ENCODE assay signal across 1 cellular context in the genomic region with DNA sequence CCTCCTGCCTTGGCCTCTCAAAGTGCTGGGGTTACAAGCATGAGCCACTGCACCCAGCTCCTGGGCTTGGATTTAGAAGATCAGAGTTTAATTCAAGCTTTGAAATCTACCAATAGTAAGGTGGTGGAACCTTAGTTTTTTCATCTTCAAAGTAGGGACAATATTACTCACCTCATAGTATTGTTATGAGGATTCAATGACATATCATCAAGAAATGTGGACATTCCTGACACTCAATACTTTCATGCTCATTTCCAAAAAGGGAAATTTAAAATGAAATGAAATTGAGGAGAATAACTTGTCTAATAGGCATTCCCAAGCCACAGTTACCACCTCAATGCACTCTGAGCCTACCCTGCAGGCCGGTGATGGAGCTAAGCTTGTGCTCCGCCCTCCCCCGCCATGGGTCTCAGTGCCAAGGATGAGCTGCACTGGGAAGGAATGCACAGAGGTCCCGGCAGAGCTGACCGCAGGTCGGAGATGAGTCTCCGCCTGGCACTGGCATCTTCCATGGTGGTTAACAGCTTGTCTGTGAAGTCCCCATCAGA.
A peak's percentile ranks its signal among the peaks of the same experiment; 100 is the strongest.
TF ChIP-seq lines count a peak whose summit lies in the region.

No MANE protein-coding gene starts in this region.

TF ChIP-seq in HCT116, 20 proteins besides CTCF, POLR2A, EP300 and RAD21 (continued from another document):
- TF ChIP-seq, protein P1, sequence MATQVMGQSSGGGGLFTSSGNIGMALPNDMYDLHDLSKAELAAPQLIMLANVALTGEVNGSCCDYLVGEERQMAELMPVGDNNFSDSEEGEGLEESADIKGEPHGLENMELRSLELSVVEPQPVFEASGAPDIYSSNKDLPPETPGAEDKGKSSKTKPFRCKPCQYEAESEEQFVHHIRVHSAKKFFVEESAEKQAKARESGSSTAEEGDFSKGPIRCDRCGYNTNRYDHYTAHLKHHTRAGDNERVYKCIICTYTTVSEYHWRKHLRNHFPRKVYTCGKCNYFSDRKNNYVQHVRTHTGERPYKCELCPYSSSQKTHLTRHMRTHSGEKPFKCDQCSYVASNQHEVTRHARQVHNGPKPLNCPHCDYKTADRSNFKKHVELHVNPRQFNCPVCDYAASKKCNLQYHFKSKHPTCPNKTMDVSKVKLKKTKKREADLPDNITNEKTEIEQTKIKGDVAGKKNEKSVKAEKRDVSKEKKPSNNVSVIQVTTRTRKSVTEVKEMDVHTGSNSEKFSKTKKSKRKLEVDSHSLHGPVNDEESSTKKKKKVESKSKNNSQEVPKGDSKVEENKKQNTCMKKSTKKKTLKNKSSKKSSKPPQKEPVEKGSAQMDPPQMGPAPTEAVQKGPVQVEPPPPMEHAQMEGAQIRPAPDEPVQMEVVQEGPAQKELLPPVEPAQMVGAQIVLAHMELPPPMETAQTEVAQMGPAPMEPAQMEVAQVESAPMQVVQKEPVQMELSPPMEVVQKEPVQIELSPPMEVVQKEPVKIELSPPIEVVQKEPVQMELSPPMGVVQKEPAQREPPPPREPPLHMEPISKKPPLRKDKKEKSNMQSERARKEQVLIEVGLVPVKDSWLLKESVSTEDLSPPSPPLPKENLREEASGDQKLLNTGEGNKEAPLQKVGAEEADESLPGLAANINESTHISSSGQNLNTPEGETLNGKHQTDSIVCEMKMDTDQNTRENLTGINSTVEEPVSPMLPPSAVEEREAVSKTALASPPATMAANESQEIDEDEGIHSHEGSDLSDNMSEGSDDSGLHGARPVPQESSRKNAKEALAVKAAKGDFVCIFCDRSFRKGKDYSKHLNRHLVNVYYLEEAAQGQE (IDR thresholded peaks at IDR 0.05; ENCODE audit: low read depth), result no peak
- TF ChIP-seq SRF (IDR thresholded peaks at IDR 0.05; ENCODE audit: low read depth) (peak; percentile 89), EGR1 (IDR thresholded peaks at IDR 0.05; ENCODE audit: low read depth) (peak; percentile 82), TCF7L2 (IDR thresholded peaks at IDR 0.05; ENCODE audit: borderline replicate concordance, extremely low read depth, insufficient read depth, insufficient read length) (no peak), YY1 (IDR thresholded peaks at IDR 0.05; ENCODE audit: extremely low read depth, insufficient replicate concordance, low read depth, low read length) (peak; percentile 72), ZNF274 (IDR thresholded peaks at IDR 0.05; ENCODE audit: low read depth, low read length) (no peak)
- TF ChIP-seq, protein P2, sequence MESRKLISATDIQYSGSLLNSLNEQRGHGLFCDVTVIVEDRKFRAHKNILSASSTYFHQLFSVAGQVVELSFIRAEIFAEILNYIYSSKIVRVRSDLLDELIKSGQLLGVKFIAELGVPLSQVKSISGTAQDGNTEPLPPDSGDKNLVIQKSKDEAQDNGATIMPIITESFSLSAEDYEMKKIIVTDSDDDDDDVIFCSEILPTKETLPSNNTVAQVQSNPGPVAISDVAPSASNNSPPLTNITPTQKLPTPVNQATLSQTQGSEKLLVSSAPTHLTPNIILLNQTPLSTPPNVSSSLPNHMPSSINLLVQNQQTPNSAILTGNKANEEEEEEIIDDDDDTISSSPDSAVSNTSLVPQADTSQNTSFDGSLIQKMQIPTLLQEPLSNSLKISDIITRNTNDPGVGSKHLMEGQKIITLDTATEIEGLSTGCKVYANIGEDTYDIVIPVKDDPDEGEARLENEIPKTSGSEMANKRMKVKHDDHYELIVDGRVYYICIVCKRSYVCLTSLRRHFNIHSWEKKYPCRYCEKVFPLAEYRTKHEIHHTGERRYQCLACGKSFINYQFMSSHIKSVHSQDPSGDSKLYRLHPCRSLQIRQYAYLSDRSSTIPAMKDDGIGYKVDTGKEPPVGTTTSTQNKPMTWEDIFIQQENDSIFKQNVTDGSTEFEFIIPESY (IDR thresholded peaks at IDR 0.05; ENCODE audit: extremely low read depth, insufficient replicate concordance, low read length), result peak; percentile 25
